Comparison of ENCODE assay signal across 7 cellular contexts in the genomic region with DNA sequence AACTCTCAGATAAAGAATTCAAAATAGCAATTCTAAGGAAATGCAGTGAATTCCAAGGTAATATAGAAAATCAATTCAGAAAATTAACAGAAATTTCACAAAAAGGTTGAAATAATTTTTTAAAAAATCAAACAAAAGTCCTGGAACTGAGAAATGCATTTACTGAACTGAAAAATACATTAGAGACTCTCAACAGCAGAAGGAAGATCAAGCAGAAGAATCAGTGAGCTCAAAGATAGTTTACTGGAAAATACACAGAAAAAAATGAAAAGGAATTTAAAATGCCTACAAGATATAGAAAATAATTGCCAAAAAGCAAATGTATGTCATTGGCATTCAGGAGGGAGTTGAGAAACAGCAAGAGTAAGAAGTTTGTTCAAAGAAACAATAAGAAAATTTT.
"Had no signal": no experiment of that assay in that cellular context is flagged by ENCODE, and none has a peak within 500 bp of the region (broad histone marks: within the 10 kb centered on the region; RNA-seq: fewer than 3 reads in every experiment).

No MANE protein-coding gene starts in this region.

- H3K27ac Mint-ChIP-seq: IgD-negative memory B cell had no signal

- H3K4me1 Mint-ChIP-seq: IgD-negative memory B cell had no signal

- FAIRE-seq: HTR-8/SVneo had no signal

- H3K4me2 ChIP-seq: KMS-11 had no signal

- H3K4me3 Mint-ChIP-seq: IgD-negative memory B cell had no signal

- DNase-seq: IMR-90, KBM-7, KG1 had no signal

- H3K9ac ChIP-seq: KMS-11 had no signal

- H3K27ac ChIP-seq: HL-60, KMS-11 had no signal
